ENCODE assay signal across 1 cellular context in the genomic region with DNA sequence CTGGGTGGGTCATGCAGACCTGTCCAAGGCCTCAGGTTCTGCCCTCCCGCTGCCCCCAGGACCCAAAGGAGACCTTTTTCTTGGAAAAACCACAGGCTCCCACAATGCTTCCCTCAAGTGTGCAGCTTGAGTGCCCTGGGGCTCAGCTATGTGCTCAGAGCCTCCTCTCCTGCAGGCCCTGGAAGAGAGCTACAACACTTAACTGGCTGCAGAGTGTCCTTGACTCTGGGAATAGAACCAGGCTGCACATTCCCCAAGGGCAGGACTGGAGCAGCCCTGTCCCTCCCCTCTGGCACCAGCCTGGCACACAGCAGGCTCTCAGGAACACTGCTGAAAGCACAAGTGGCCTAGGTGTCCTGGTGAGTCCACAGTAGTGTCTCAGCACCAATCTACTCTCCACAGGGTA.
TF ChIP-seq lines count a peak whose summit lies in the region.

No MANE protein-coding gene starts in this region.

TF ChIP-seq in HEK293, 187 proteins besides CTCF, POLR2A, EP300 and RAD21 (continued from another document):
- TF ChIP-seq ZNF658 (tag by site-specific recombination; IDR thresholded peaks at IDR 0.05) (no peak), ZNF354C (tag by site-specific recombination; IDR thresholded peaks at IDR 0.05; ENCODE audit: borderline replicate concordance, low read depth) (no peak), ZNF707 (tag by site-specific recombination; IDR thresholded peaks at IDR 0.05) (no peak), ZNF596 (tag by site-specific recombination; IDR thresholded peaks at IDR 0.05) (no peak)
- TF ChIP-seq, protein P1, sequence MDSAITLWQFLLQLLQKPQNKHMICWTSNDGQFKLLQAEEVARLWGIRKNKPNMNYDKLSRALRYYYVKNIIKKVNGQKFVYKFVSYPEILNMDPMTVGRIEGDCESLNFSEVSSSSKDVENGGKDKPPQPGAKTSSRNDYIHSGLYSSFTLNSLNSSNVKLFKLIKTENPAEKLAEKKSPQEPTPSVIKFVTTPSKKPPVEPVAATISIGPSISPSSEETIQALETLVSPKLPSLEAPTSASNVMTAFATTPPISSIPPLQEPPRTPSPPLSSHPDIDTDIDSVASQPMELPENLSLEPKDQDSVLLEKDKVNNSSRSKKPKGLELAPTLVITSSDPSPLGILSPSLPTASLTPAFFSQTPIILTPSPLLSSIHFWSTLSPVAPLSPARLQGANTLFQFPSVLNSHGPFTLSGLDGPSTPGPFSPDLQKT (IDR thresholded peaks at IDR 0.05; ENCODE audit: borderline replicate concordance, low read depth, low read length), result no peak
- TF ChIP-seq, protein P2, sequence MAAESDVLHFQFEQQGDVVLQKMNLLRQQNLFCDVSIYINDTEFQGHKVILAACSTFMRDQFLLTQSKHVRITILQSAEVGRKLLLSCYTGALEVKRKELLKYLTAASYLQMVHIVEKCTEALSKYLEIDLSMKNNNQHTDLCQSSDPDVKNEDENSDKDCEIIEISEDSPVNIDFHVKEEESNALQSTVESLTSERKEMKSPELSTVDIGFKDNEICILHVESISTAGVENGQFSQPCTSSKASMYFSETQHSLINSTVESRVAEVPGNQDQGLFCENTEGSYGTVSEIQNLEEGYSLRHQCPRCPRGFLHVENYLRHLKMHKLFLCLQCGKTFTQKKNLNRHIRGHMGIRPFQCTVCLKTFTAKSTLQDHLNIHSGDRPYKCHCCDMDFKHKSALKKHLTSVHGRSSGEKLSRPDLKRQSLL (tag by site-specific recombination; IDR thresholded peaks at IDR 0.05), result no peak
- TF ChIP-seq, protein P3, sequence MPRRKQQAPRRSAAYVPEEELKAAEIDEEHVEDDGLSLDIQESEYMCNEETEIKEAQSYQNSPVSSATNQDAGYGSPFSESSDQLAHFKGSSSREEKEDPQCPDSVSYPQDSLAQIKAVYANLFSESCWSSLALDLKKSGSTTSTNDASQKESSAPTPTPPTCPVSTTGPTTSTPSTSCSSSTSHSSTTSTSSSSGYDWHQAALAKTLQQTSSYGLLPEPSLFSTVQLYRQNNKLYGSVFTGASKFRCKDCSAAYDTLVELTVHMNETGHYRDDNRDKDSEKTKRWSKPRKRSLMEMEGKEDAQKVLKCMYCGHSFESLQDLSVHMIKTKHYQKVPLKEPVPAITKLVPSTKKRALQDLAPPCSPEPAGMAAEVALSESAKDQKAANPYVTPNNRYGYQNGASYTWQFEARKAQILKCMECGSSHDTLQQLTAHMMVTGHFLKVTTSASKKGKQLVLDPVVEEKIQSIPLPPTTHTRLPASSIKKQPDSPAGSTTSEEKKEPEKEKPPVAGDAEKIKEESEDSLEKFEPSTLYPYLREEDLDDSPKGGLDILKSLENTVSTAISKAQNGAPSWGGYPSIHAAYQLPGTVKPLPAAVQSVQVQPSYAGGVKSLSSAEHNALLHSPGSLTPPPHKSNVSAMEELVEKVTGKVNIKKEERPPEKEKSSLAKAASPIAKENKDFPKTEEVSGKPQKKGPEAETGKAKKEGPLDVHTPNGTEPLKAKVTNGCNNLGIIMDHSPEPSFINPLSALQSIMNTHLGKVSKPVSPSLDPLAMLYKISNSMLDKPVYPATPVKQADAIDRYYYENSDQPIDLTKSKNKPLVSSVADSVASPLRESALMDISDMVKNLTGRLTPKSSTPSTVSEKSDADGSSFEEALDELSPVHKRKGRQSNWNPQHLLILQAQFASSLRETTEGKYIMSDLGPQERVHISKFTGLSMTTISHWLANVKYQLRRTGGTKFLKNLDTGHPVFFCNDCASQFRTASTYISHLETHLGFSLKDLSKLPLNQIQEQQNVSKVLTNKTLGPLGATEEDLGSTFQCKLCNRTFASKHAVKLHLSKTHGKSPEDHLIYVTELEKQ (tag by site-specific recombination; IDR thresholded peaks at IDR 0.05; ENCODE audit: borderline replicate concordance), result no peak
- TF ChIP-seq, protein P4, sequence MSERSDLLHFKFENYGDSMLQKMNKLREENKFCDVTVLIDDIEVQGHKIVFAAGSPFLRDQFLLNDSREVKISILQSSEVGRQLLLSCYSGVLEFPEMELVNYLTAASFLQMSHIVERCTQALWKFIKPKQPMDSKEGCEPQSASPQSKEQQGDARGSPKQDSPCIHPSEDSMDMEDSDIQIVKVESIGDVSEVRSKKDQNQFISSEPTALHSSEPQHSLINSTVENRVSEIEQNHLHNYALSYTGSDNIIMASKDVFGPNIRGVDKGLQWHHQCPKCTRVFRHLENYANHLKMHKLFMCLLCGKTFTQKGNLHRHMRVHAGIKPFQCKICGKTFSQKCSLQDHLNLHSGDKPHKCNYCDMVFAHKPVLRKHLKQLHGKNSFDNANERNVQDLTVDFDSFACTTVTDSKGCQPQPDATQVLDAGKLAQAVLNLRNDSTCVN (tag by site-specific recombination; optimal IDR thresholded peaks at IDR 0.05), result no peak
- TF ChIP-seq, protein P5, sequence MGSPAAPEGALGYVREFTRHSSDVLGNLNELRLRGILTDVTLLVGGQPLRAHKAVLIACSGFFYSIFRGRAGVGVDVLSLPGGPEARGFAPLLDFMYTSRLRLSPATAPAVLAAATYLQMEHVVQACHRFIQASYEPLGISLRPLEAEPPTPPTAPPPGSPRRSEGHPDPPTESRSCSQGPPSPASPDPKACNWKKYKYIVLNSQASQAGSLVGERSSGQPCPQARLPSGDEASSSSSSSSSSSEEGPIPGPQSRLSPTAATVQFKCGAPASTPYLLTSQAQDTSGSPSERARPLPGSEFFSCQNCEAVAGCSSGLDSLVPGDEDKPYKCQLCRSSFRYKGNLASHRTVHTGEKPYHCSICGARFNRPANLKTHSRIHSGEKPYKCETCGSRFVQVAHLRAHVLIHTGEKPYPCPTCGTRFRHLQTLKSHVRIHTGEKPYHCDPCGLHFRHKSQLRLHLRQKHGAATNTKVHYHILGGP (tag by site-specific recombination; IDR thresholded peaks at IDR 0.05), result no peak
